22 cellular contexts compared by ENCODE assay signal in the genomic region with DNA sequence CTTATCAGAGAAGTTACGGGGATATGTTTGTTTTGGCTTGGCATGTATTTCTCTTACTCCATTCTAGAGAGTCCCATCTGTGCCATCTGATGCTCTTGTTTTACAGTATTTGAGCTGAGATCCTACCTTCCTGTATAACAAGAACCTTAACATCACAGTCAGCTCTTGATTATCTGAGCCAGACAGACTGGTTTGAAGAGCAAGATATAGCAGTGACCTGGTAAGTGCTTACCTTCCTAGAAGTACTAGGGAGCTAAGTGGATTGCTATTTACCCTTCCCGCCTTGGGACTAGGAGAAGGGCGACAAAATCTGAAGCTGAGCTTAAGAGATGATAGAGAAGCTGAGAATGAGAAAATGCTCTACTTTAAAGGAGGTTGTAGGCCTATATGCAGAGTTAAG.
"Had no signal": no experiment of that assay in that cellular context is flagged by ENCODE, and none has a peak within 500 bp of the region (broad histone marks: within the 10 kb centered on the region; RNA-seq: fewer than 3 reads in every experiment).

No MANE protein-coding gene starts in this region.

- H3K27ac ChIP-seq: brain microvascular endothelial cell, colonic mucosa, parathyroid adenoma, testis had no signal

- H3K36me3 ChIP-seq: brain microvascular endothelial cell, colonic mucosa had no signal

- FAIRE-seq: frontal cortex had no signal

- H3K9me3 ChIP-seq: colonic mucosa, testis had no signal

- H3K4me1 ChIP-seq: colonic mucosa, parathyroid adenoma, testis had no signal

- ATAC-seq: activated CD4-positive, CD25-positive, alpha-beta regulatory T cell treated with anti-CD3 and anti-CD28 coated beads, Interleukin-2, amount 50 U/mL, for 24 hours; activated naive CD8-positive, alpha-beta T cell treated with anti-CD3 and anti-CD28 coated beads, Interleukin-2, amount 50 U/mL, for 24 hours; sciatic nerve had no signal

- H3K4me3 ChIP-seq: colonic mucosa, smooth muscle cell, testis had no signal

- DNase-seq: activated CD4-positive, alpha-beta T cell treated with anti-CD3 and anti-CD28 coated beads, Interleukin-2, amount 10 ng/mL, durations not matched to agents 7 days and 5 days; activated CD8-positive, alpha-beta memory T cell treated with anti-CD3 and anti-CD28 coated beads, Interleukin-2, amount 50 U/mL, for 4 hours; activated effector memory CD4-positive, alpha-beta T cell treated with Interleukin-2 at 50 U/mL for 16 hours; activated naive CD4-positive, alpha-beta T cell treated with anti-CD3 and anti-CD28 coated beads, Interleukin-2, amount 10 ng/mL, durations not matched to agents 7 days and 5 days; activated naive CD8-positive, alpha-beta T cell treated with anti-CD3 and anti-CD28 coated beads, Interleukin-2, amount 50 U/mL, for 24 hours; activated T-cell treated with anti-CD3 and anti-CD28 coated beads, Interleukin-2, amount 50 U/mL, for 48 hours; anterior cingulate cortex; brain microvascular endothelial cell; central memory CD4-positive, alpha-beta T cell; colonic mucosa; erythroblast; hypothalamus; islet precursor cell; midbrain; stimulated activated CD4-positive, alpha-beta T cell treated with anti-CD3 and anti-CD28 coated beads, Interleukin-4, amount 100 ng/mL, for 1 hour; T1000; testis had no signal

- H3K27me3 ChIP-seq: brain microvascular endothelial cell, colonic mucosa, testis had no signal
